ENCODE assay signal across 8 cellular contexts in genomic region chr3:169146866-169147245, GRCh38.
DNase-seq lines count a peak whose midpoint lies in the region; ATAC-seq lines count a peak whose summit lies in the region.

No MANE protein-coding gene starts in this region.

- H3K27ac ChIP-seq in iPS-20b (ENCODE audit: low read length), result no peak overlapping the region
- H3K27ac ChIP-seq in substantia nigra (ENCODE audit: low read depth, low read length, poor library complexity, severe bottlenecking), result peak overlapping the region; percentile 24

- peaks cover 23% of the 10 kb centered on the region for H3K4me1 Mint-ChIP-seq in activated naive CD4-positive, alpha-beta T cell treated with anti-CD3 and anti-CD28 coated beads, Interleukin-2, amount 10 ng/mL, durations not matched to agents 7 days and 5 days
- H3K4me1 Mint-ChIP-seq in activated naive CD8-positive, alpha-beta T cell (ENCODE audit: low read depth), result peaks cover 34% of the 10 kb centered on the region

- H3K36me3 Mint-ChIP-seq in activated naive CD4-positive, alpha-beta T cell treated with anti-CD3 and anti-CD28 coated beads, Interleukin-2, amount 10 ng/mL, durations not matched to agents 7 days and 5 days, result peaks cover 2% of the 10 kb centered on the region
- H3K36me3 Mint-ChIP-seq in activated naive CD8-positive, alpha-beta T cell, result no peaks in the 10 kb centered on the region

- intact Hi-C loops in sciatic nerve (cut with DNase I), result loop anchor here (5.0 kb wide), 1 partner anchor 520 kb away; no protein-coding TSS in a partner anchor

- CTCF ChIA-PET in activated naive CD4-positive, alpha-beta T cell treated with anti-CD3 and anti-CD28 coated beads, Interleukin-2, amount 10 ng/mL, durations not matched to agents 7 days and 5 days (lab: Charles Lee), result interaction anchor here (1.6 to 5.2 kb wide), 2 partner anchors 519 to 521 kb away, joined by 3 to 50 read pairs; no protein-coding TSS in a partner anchor

- H3K36me3 ChIP-seq in iPS-20b (ENCODE audit: insufficient read depth, low read depth, low read length), result no peaks in the 10 kb centered on the region

- H3K9ac ChIP-seq in iPS-20b (ENCODE audit: low read depth, low read length), result peak overlapping the region; percentile 52; the same call in 1 of the 2 replicates

- H3K4me3 Mint-ChIP-seq in activated naive CD4-positive, alpha-beta T cell treated with anti-CD3 and anti-CD28 coated beads, Interleukin-2, amount 10 ng/mL, durations not matched to agents 7 days and 5 days, result peak overlapping the region; percentile 52
- H3K4me3 Mint-ChIP-seq in activated naive CD8-positive, alpha-beta T cell, result peak overlapping the region; percentile 76

- peaks cover 19% of the 10 kb centered on the region; the same call in 1 of the 2 replicates for H3K4me1 ChIP-seq in iPS-20b (ENCODE audit: insufficient read depth, low read length)

- no peaks in the 10 kb centered on the region for H3K9me3 Mint-ChIP-seq in activated naive CD4-positive, alpha-beta T cell treated with anti-CD3 and anti-CD28 coated beads, Interleukin-2, amount 10 ng/mL, durations not matched to agents 7 days and 5 days
- peaks cover 3% of the 10 kb centered on the region for H3K9me3 Mint-ChIP-seq in activated naive CD8-positive, alpha-beta T cell (ENCODE audit: low read depth)

- H3K9me3 ChIP-seq in iPS-20b (ENCODE audit: insufficient read depth, low read depth, low read length), result no peaks in the 10 kb centered on the region

- peaks cover 79% of the 10 kb centered on the region for H3K27me3 ChIP-seq in iPS-20b (ENCODE audit: insufficient read depth, low read length)

- H3K27ac Mint-ChIP-seq in activated naive CD4-positive, alpha-beta T cell treated with anti-CD3 and anti-CD28 coated beads, Interleukin-2, amount 10 ng/mL, durations not matched to agents 7 days and 5 days, result peak overlapping the region; percentile 62
- no peak overlapping the region for H3K27ac Mint-ChIP-seq in activated naive CD8-positive, alpha-beta T cell

- H3K27me3 Mint-ChIP-seq in activated naive CD4-positive, alpha-beta T cell treated with anti-CD3 and anti-CD28 coated beads, Interleukin-2, amount 10 ng/mL, durations not matched to agents 7 days and 5 days, result peaks cover 60% of the 10 kb centered on the region
- peaks cover 51% of the 10 kb centered on the region for H3K27me3 Mint-ChIP-seq in activated naive CD8-positive, alpha-beta T cell

- no peak for ATAC-seq in sciatic nerve

- no peak for DNase-seq in activated naive CD4-positive, alpha-beta T cell treated with anti-CD3 and anti-CD28 coated beads, Interleukin-2, amount 10 ng/mL, durations not matched to agents 7 days and 5 days
- DNase-seq in activated naive CD4-positive, alpha-beta T cell (lab: John Stamatoyannopoulos, UW), result no peak
- no peak for DNase-seq in substantia nigra (lab: John Stamatoyannopoulos, UW)
- no peak for DNase-seq in mesenteric fat pad (ENCODE audit: low spot score)
- DNase-seq in NCI-H1048 (lab: John Stamatoyannopoulos, UW), result no peak
- no peak for DNase-seq in sciatic nerve (ENCODE audit: low spot score)

- peak overlapping the region; percentile 76 for H3K4me3 ChIP-seq in iPS-20b (ENCODE audit: low read length)
